In genomic region chr1:26984291-26984690, GRCh38 we compare ENCODE assay signal across 31 cellular contexts. TPM values are rescaled to one million over a fixed set of nuclear protein-coding genes. Genes with fewer than 3 reads are reported as not detected.
"Had no signal": no experiment of that assay in that cellular context is flagged by ENCODE, and none has a peak within 500 bp of the region (broad histone marks: within the 10 kb centered on the region; RNA-seq: fewer than 3 reads in every experiment).

No MANE protein-coding gene starts in this region.

- ATAC-seq: stimulated activated effector memory CD8-positive, alpha-beta T cell treated with anti-CD3 and anti-CD28 coated beads, Interleukin-12 subunit alpha, Interleukin-12 subunit beta, amount 100 ng/mL, for 72 hours; stimulated activated memory B cell treated with anti-CD40 and anti-IgM and Interleukin-4, amounts not matched to agents 10 μg/mL and 1 μg/mL and 100 μg/mL, for 72 hours; stimulated activated naive B cell treated with anti-CD40 and anti-IgM and Interleukin-4, amounts not matched to agents 10 μg/mL and 1 μg/mL and 100 μg/mL, for 72 hours; stimulated activated naive CD8-positive, alpha-beta T cell treated with anti-CD3 and anti-CD28 coated beads, Interleukin-15, amount 100 ng/mL, for 72 hours; stimulated activated naive CD8-positive, alpha-beta T cell treated with anti-CD3 and anti-CD28 coated beads, Interleukin-15, Interleukin-2, amounts not matched to agents 100 U/mL and 50 U/mL, for 24 hours; upper lobe of right lung had no signal

- DNase-seq: stimulated activated CD4-positive, alpha-beta T cell treated with anti-CD3 and anti-CD28 coated beads, Interleukin-2, amount 100 ng/mL, for 48 hours; stimulated activated CD4-positive, alpha-beta T cell treated with anti-CD3 and anti-CD28 coated beads, Interleukin-4, amount 100 ng/mL, for 1 hour; stimulated activated CD4-positive, alpha-beta T cell treated with anti-CD3 and anti-CD28 coated beads, Interleukin-4, amount 100 ng/mL, for 24 hours; stimulated activated CD4-positive, alpha-beta T cell treated with anti-CD3 and anti-CD28 coated beads, Interleukin-4, amount 100 ng/mL, for 4 hours; stimulated activated CD8-positive, alpha-beta memory T cell treated with anti-CD3 and anti-CD28 coated beads, Interleukin-4, amount 100 ng/mL, for 48 hours; stimulated activated naive B cell treated with anti-CD40 and anti-IgM and Interleukin-4, amounts not matched to agents 10 μg/mL and 1 μg/mL and 100 μg/mL, for 72 hours; stimulated activated naive CD4-positive, alpha-beta T cell; stimulated activated naive CD4-positive, alpha-beta T cell treated with Interleukin-2 at 50 U/mL for 16 hours; stimulated activated naive CD8-positive, alpha-beta T cell treated with anti-CD3 and anti-CD28 coated beads, Interleukin-15, amount 100 ng/mL, for 72 hours; stimulated activated naive CD8-positive, alpha-beta T cell treated with anti-CD3 and anti-CD28 coated beads, Interleukin-15, Interleukin-2, amounts not matched to agents 100 U/mL and 50 U/mL, for 24 hours; stomach; substantia nigra; testis; thyroid gland; tibial artery; transverse colon; trophoblast cell; upper lobe of left lung; upper lobe of right lung; uterus had no signal

- H3K9me3 ChIP-seq: stomach, suprapubic skin, testis, thoracic aorta, thyroid gland, tibial artery, tibial nerve, transverse colon, upper lobe of left lung, upper lobe of right lung, uterus, vagina had no signal

- H3K27me3 ChIP-seq: testis, thyroid gland, upper lobe of left lung, upper lobe of right lung, uterus, vagina had no signal

- H3K9me3 Mint-ChIP-seq: stimulated activated effector memory CD8-positive, alpha-beta T cell treated with anti-CD3 and anti-CD28 coated beads, Interleukin-12 subunit alpha, Interleukin-12 subunit beta, amount 100 ng/mL, for 72 hours; stimulated activated memory B cell treated with anti-CD40 and anti-IgM and Interleukin-4, amounts not matched to agents 10 μg/mL and 1 μg/mL and 100 μg/mL, for 72 hours; stimulated activated naive B cell treated with anti-CD40 and anti-IgM and Interleukin-4, amounts not matched to agents 10 μg/mL and 1 μg/mL and 100 μg/mL, for 72 hours; stimulated activated naive CD8-positive, alpha-beta T cell treated with anti-CD3 and anti-CD28 coated beads, Interleukin-15, amount 100 ng/mL, for 72 hours; stimulated activated naive CD8-positive, alpha-beta T cell treated with anti-CD3 and anti-CD28 coated beads, Interleukin-15, Interleukin-2, amounts not matched to agents 100 ng/mL and 50 ng/mL, for 24 hours; type B pancreatic cell had no signal

- FAIRE-seq: urothelium cell line had no signal

- H3K36me3 Mint-ChIP-seq: stimulated activated effector memory CD8-positive, alpha-beta T cell treated with anti-CD3 and anti-CD28 coated beads, Interleukin-12 subunit alpha, Interleukin-12 subunit beta, amount 100 ng/mL, for 72 hours; stimulated activated memory B cell treated with anti-CD40 and anti-IgM and Interleukin-4, amounts not matched to agents 10 μg/mL and 1 μg/mL and 100 μg/mL, for 72 hours; type B pancreatic cell had no signal

- H3K27ac ChIP-seq: stomach, suprapubic skin, testis, thoracic aorta, thyroid gland, tibial artery, tibial nerve, transverse colon, upper lobe of left lung, upper lobe of right lung, uterus, vagina had no signal

- H3K27ac Mint-ChIP-seq: stimulated activated effector memory CD8-positive, alpha-beta T cell treated with anti-CD3 and anti-CD28 coated beads, Interleukin-12 subunit alpha, Interleukin-12 subunit beta, amount 100 ng/mL, for 72 hours; stimulated activated memory B cell treated with anti-CD40 and anti-IgM and Interleukin-4, amounts not matched to agents 10 μg/mL and 1 μg/mL and 100 μg/mL, for 72 hours; stimulated activated naive B cell treated with anti-CD40 and anti-IgM and Interleukin-4, amounts not matched to agents 10 μg/mL and 1 μg/mL and 100 μg/mL, for 72 hours; stimulated activated naive CD8-positive, alpha-beta T cell treated with anti-CD3 and anti-CD28 coated beads, Interleukin-15, amount 100 ng/mL, for 72 hours; stimulated activated naive CD8-positive, alpha-beta T cell treated with anti-CD3 and anti-CD28 coated beads, Interleukin-15, Interleukin-2, amounts not matched to agents 100 ng/mL and 50 ng/mL, for 24 hours; type B pancreatic cell had no signal

- H3K4me1 Mint-ChIP-seq: stimulated activated effector memory CD8-positive, alpha-beta T cell treated with anti-CD3 and anti-CD28 coated beads, Interleukin-12 subunit alpha, Interleukin-12 subunit beta, amount 100 ng/mL, for 72 hours; stimulated activated memory B cell treated with anti-CD40 and anti-IgM and Interleukin-4, amounts not matched to agents 10 μg/mL and 1 μg/mL and 100 μg/mL, for 72 hours; stimulated activated naive B cell treated with anti-CD40 and anti-IgM and Interleukin-4, amounts not matched to agents 10 μg/mL and 1 μg/mL and 100 μg/mL, for 72 hours had no signal

- H3K4me1 ChIP-seq: suprapubic skin, testis, thyroid gland, tibial artery, tibial nerve, transverse colon, upper lobe of left lung, upper lobe of right lung, uterus, vagina had no signal

- H3K36me3 ChIP-seq: stomach, suprapubic skin, thoracic aorta, thyroid gland, tibial artery, tibial nerve, transverse colon, upper lobe of left lung, upper lobe of right lung, uterus, vagina had no signal

- H3K4me3 ChIP-seq: stomach, suprapubic skin, testis, thoracic aorta, thyroid gland, tibial artery, tibial nerve, transverse colon, upper lobe of left lung, upper lobe of right lung, uterus, vagina had no signal

- H3K4me3 Mint-ChIP-seq: stimulated activated effector memory CD8-positive, alpha-beta T cell treated with anti-CD3 and anti-CD28 coated beads, Interleukin-12 subunit alpha, Interleukin-12 subunit beta, amount 100 ng/mL, for 72 hours; stimulated activated memory B cell treated with anti-CD40 and anti-IgM and Interleukin-4, amounts not matched to agents 10 μg/mL and 1 μg/mL and 100 μg/mL, for 72 hours; stimulated activated naive B cell treated with anti-CD40 and anti-IgM and Interleukin-4, amounts not matched to agents 10 μg/mL and 1 μg/mL and 100 μg/mL, for 72 hours; stimulated activated naive CD8-positive, alpha-beta T cell treated with anti-CD3 and anti-CD28 coated beads, Interleukin-15, amount 100 ng/mL, for 72 hours; stimulated activated naive CD8-positive, alpha-beta T cell treated with anti-CD3 and anti-CD28 coated beads, Interleukin-15, Interleukin-2, amounts not matched to agents 100 ng/mL and 50 ng/mL, for 24 hours; type B pancreatic cell had no signal

RNA-seq across cellular contexts. Expression of gene KDF1, which starts 24.0 kb away (rescaled TPM):
- total RNA-seq: subcutaneous adipose tissue, temporal lobe, thoracic aorta, tibial nerve had no signal
